Comparison of ENCODE assay signal across 19 cellular contexts in the genomic region with DNA sequence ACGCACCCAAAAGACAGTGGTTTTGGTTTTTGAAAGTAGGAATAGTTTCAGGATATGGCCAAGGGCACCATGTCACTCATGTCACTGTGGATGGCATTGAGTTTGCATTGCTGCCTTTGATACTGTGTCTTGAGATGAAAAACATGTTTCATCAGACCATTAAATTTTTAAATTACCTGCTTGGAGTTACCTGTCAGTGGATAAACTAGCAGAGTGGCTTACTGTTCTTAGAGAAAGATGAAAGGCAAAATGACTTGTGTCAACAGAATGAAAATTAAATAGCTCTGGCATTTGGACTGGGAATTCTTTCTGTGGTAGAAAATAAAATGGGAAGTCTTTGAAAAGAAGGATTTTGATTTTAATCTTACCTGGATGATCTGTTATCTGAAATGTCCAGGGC. TPM values are rescaled to one million over a fixed set of nuclear protein-coding genes. Genes with fewer than 3 reads are reported as not detected.
DNase-seq lines count a peak whose midpoint lies in the region; ATAC-seq and TF ChIP-seq lines count a peak whose summit lies in the region.
"Had no signal": no experiment of that assay in that cellular context is flagged by ENCODE, and none has a peak within 500 bp of the region (broad histone marks: within the 10 kb centered on the region; RNA-seq: fewer than 3 reads in every experiment).

No MANE protein-coding gene starts in this region.

- no peaks in the 10 kb centered on the region for H3K9me3 ChIP-seq in effector memory CD4-positive, alpha-beta T cell (ENCODE audit: control insufficient read depth, low read length)
- H3K9me3 ChIP-seq: MG63, right atrium auricular region had no signal

- H3K9me3 Mint-ChIP-seq in activated T-cell treated with anti-CD3 and anti-CD28 coated beads, Interleukin-2, amount 50 U/mL, for 72 hours = peaks cover 0 to 3% of the 10 kb centered on the region in 2 donors
- peaks cover 0 to 4% of the 10 kb centered on the region in 2 donors for H3K9me3 Mint-ChIP-seq in stimulated activated naive CD8-positive, alpha-beta T cell treated with anti-CD3 and anti-CD28 coated beads, Interleukin-15, amount 100 ng/mL, for 72 hours

- peak in 1 of 2 donors; percentile 2 for ATAC-seq in activated T-cell treated with anti-CD3 and anti-CD28 coated beads, Interleukin-2, amount 50 U/mL, for 72 hours (replicated peaks in 1 of 2)
- peak; percentile 6 for ATAC-seq in stimulated activated naive CD8-positive, alpha-beta T cell treated with anti-CD3 and anti-CD28 coated beads, Interleukin-15, amount 100 ng/mL, for 72 hours
- no peak for ATAC-seq in HG02852 (IDR thresholded peaks at IDR 0.05; ENCODE audit: unreplicated experiment)

- H3K36me3 Mint-ChIP-seq in activated T-cell treated with anti-CD3 and anti-CD28 coated beads, Interleukin-2, amount 50 U/mL, for 72 hours (ENCODE audit: insufficient read depth in 2 of 2) = peaks cover 37 to 63% of the 10 kb centered on the region in 2 donors

- H3K4me1 ChIP-seq in effector memory CD4-positive, alpha-beta T cell (ENCODE audit: control insufficient read depth, insufficient read depth, low read length, poor library complexity, severe bottlenecking) = peaks cover 41% of the 10 kb centered on the region
- H3K4me1 ChIP-seq: right atrium auricular region had no signal

- H3K4me3 ChIP-seq in effector memory CD4-positive, alpha-beta T cell (ENCODE audit: insufficient read depth, low read depth, low read length, poor library complexity, severe bottlenecking) = peak overlapping the region; percentile 64
- H3K4me3 ChIP-seq: MG63, right atrium auricular region had no signal

- POLR2A ChIA-PET in GM10248 (lab: Yijun Ruan, JAX) = no interaction called here

- H3K27ac Mint-ChIP-seq in activated T-cell treated with anti-CD3 and anti-CD28 coated beads, Interleukin-2, amount 50 U/mL, for 72 hours = peak overlapping the region; percentile 100
- H3K27ac Mint-ChIP-seq in stimulated activated naive CD8-positive, alpha-beta T cell treated with anti-CD3 and anti-CD28 coated beads, Interleukin-15, amount 100 ng/mL, for 72 hours = peak overlapping the region; percentile 87 to 97

- peak overlapping the region; percentile 62 for H3K27ac ChIP-seq in VCaP
- H3K27ac ChIP-seq in effector memory CD4-positive, alpha-beta T cell (ENCODE audit: insufficient read depth, low read length, poor library complexity, severe bottlenecking) = peak overlapping the region; percentile 76
- H3K27ac ChIP-seq: C4-2B, HL-60, right atrium auricular region had no signal

- H3K27me3 Mint-ChIP-seq in activated T-cell treated with anti-CD3 and anti-CD28 coated beads, Interleukin-2, amount 50 U/mL, for 72 hours (ENCODE audit: low read depth) = no peaks in the 10 kb centered on the region
- no peaks in the 10 kb centered on the region for H3K27me3 Mint-ChIP-seq in stimulated activated naive CD8-positive, alpha-beta T cell treated with anti-CD3 and anti-CD28 coated beads, Interleukin-15, amount 100 ng/mL, for 72 hours

- H3K27me3 ChIP-seq in effector memory CD4-positive, alpha-beta T cell (replicated peaks; ENCODE audit: control insufficient read depth, insufficient read depth, low read length, poor library complexity, severe bottlenecking) = no peaks in the 10 kb centered on the region
- H3K27me3 ChIP-seq: right atrium auricular region had no signal

- H3K4me3 Mint-ChIP-seq in activated T-cell treated with anti-CD3 and anti-CD28 coated beads, Interleukin-2, amount 50 U/mL, for 72 hours = peak overlapping the region; percentile 91 to 99
- H3K4me3 Mint-ChIP-seq in stimulated activated naive CD8-positive, alpha-beta T cell treated with anti-CD3 and anti-CD28 coated beads, Interleukin-15, amount 100 ng/mL, for 72 hours = peak overlapping the region; percentile 75 to 97

- TF ChIP-seq CTCF in VCaP (conservative IDR thresholded peaks at IDR 0.05) (no peak), GM10248 (IDR thresholded peaks at IDR 0.05; ENCODE audit: control extremely low read depth, extremely low read depth, low read depth, missing control alignments) (no peak)

- peaks cover 58% of the 10 kb centered on the region for H3K4me1 Mint-ChIP-seq in activated T-cell treated with anti-CD3 and anti-CD28 coated beads, Interleukin-2, amount 50 U/mL, for 72 hours (ENCODE audit: low read depth)
- peaks cover 42% of the 10 kb centered on the region for H3K4me1 Mint-ChIP-seq in stimulated activated naive CD8-positive, alpha-beta T cell treated with anti-CD3 and anti-CD28 coated beads, Interleukin-15, amount 100 ng/mL, for 72 hours

- CTCF ChIA-PET in GM10248 (lab: Yijun Ruan, JAX) = interaction anchor here (2.6 kb wide), 1 partner anchor 12 kb away, joined by 5 read pairs; no protein-coding TSS in a partner anchor

- H3K36me3 ChIP-seq in effector memory CD4-positive, alpha-beta T cell (ENCODE audit: control insufficient read depth, insufficient read depth, low read length) = no peaks in the 10 kb centered on the region
- H3K36me3 ChIP-seq: MG63, right atrium auricular region had no signal

- no peak for DNase-seq in activated T-cell treated with anti-CD3 and anti-CD28 coated beads, Interleukin-2, amount 50 U/mL, for 72 hours
- DNase-seq in activated T-cell treated with anti-CD3 and anti-CD28 coated beads, Interleukin-2, amount 50 U/mL, for 48 hours = no peak
- no peak for DNase-seq in effector memory CD4-positive, alpha-beta T cell
- DNase-seq in stimulated activated naive CD8-positive, alpha-beta T cell treated with anti-CD3 and anti-CD28 coated beads, Interleukin-15, amount 100 ng/mL, for 72 hours = no peak
- DNase-seq in GM10248 (ENCODE audit: extremely low spot score) (no peak), mucosa of gallbladder (ENCODE audit: low spot score) (no peak)
- DNase-seq: anterior cingulate cortex, DMS153, GDM1, hippocampal formation, MG63, NCI-H1417 treated with DMSO at 0.1 percent for 48 hours, NCI-H526 treated with DMSO at 0.1 percent for 48 hours, occipital lobe had no signal

RNA-seq across cellular contexts. Expression of a gene that starts 0.4 kb away (rescaled TPM):
- total RNA-seq in activated T-cell treated with anti-CD3 and anti-CD28 coated beads, Interleukin-2, amount 50 U/mL, for 72 hours = 100 to 1,000 TPM; 145 to 196 TPM
- 0.98 TPM for total RNA-seq in mucosa of gallbladder
- total RNA-seq: occipital lobe, right atrium auricular region had no signal

Comparison
In these comparisons a context has a peak if more than half of its experiments do, and no peak if none do; other contexts are left out.
1. RNA of a gene that starts 0.4 kb away (total RNA-seq): 145 to 196 TPM in activated T-cell treated with anti-CD3 and anti-CD28 coated beads, Interleukin-2, amount 50 U/mL, for 72 hours; 0.98 TPM in mucosa of gallbladder (single experiment); every median in the first group is over 10 times any median in the second.